In the genomic region with DNA sequence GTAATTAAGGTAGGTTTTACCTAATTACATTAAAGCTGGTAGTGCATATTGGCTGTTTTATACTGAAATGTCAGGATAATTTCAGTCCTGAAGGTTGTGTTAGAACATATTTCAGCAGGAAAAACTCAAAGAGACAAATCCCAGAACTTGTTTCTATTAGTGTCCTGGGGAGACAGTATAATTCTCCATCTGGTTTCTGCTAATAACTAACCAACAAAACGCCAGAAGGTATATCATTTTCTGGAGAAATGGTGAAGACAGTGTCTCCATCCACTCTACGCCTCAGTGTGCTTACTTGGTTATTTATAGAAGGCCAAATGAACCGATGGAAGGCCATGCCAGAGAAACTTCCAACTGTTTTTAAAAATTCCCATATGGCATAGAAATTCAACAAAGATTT, we compare ENCODE assay signal across 20 cellular contexts. TPM values are rescaled to one million over a fixed set of nuclear protein-coding genes. Genes with fewer than 3 reads are reported as not detected.
DNase-seq lines count a peak whose midpoint lies in the region; TF ChIP-seq lines count a peak whose summit lies in the region.
"Had no signal": no experiment of that assay in that cellular context is flagged by ENCODE, and none has a peak within 500 bp of the region (broad histone marks: within the 10 kb centered on the region; RNA-seq: fewer than 3 reads in every experiment).

No MANE protein-coding gene starts in this region.

- no peaks in the 10 kb centered on the region for H3K36me3 ChIP-seq in SK-N-MC (ENCODE audit: insufficient read depth, low read length)
- H3K36me3 ChIP-seq: BLaER1 had no signal

- no peaks in the 10 kb centered on the region for H3K4me1 Mint-ChIP-seq in glutamatergic neuron (ENCODE audit: low read depth, unreplicated experiment)
- H3K4me1 Mint-ChIP-seq: B cell; CD4-positive, CD25-positive, alpha-beta regulatory T cell had no signal

- DNase-seq in DMS 273 (lab: John Stamatoyannopoulos, UW; ENCODE audit: unreplicated experiment) (peak; percentile 49), DMS 273 treated with DMSO at 0.1 percent for 48 hours (lab: John Stamatoyannopoulos, UW) (no peak), SK-N-MC (ENCODE audit: low read depth, low spot score) (no peak), cerebellum (ENCODE audit: low spot score) (peak; percentile 60), NOMO-1 treated with dmso at 0.1 percent for 144 hours (lab: John Stamatoyannopoulos, UW; ENCODE audit: unreplicated experiment) (no peak), glutamatergic neuron (no peak), germinal center (ENCODE audit: low spot score) (no peak)
- DNase-seq: Caco-2; CD4-positive, CD25-positive, alpha-beta regulatory T cell; CD8-positive, alpha-beta T cell; DMS153; DND-41; GDM1; H9 had no signal

- no peaks in the 10 kb centered on the region for H3K27me3 Mint-ChIP-seq in glutamatergic neuron (ENCODE audit: unreplicated experiment)

- no peak overlapping the region for H3K4me3 Mint-ChIP-seq in glutamatergic neuron (ENCODE audit: unreplicated experiment)
- H3K4me3 Mint-ChIP-seq: B cell; CD4-positive, CD25-positive, alpha-beta regulatory T cell; CD8-positive, alpha-beta T cell; GM23338; H9 had no signal

- no peak overlapping the region for H3K9ac ChIP-seq in SK-N-MC (ENCODE audit: insufficient read length)
- H3K9ac ChIP-seq: BLaER1 had no signal

- H3K27ac ChIP-seq in SK-N-MC: peak overlapping the region; percentile 75
- H3K27ac ChIP-seq: 22Rv1, BLaER1, C4-2B had no signal

- TF ChIP-seq CTCF in glutamatergic neuron (IDR thresholded peaks at IDR 0.05; ENCODE audit: partially characterized antibody, unreplicated experiment): no peak

- H3K9me3 ChIP-seq in SK-N-MC (ENCODE audit: low read depth, low read length): no peaks in the 10 kb centered on the region
- H3K9me3 ChIP-seq: BLaER1, Caco-2 had no signal

- H3K36me3 Mint-ChIP-seq in glutamatergic neuron (ENCODE audit: unreplicated experiment): no peaks in the 10 kb centered on the region
- H3K36me3 Mint-ChIP-seq: CD4-positive, CD25-positive, alpha-beta regulatory T cell; CD8-positive, alpha-beta T cell had no signal

- H3K9me3 Mint-ChIP-seq in glutamatergic neuron (ENCODE audit: unreplicated experiment): no peaks in the 10 kb centered on the region
- H3K9me3 Mint-ChIP-seq: CD8-positive, alpha-beta T cell; GM23338; H9 had no signal

- H3K27ac Mint-ChIP-seq in glutamatergic neuron (ENCODE audit: unreplicated experiment): no peak overlapping the region
- H3K27ac Mint-ChIP-seq: B cell; CD4-positive, CD25-positive, alpha-beta regulatory T cell; CD8-positive, alpha-beta T cell; H9 had no signal

- H3K4me3 ChIP-seq in SK-N-MC: peak overlapping the region; percentile 0; the same call in 1 of the 2 replicates
- H3K4me3 ChIP-seq: BLaER1, GM12878, GM23338 had no signal

RNA-seq across cellular contexts. Expression of gene GCA, which starts 41.6 kb away (rescaled TPM):
- total RNA-seq in cerebellum (18.9 TPM), glutamatergic neuron (ENCODE audit: unreplicated experiment) (19.7 TPM)

Comparison
In these comparisons a context has a peak if more than half of its experiments do, and no peak if none do; other contexts are left out.
1. DNase-seq: peak in DMS 273 (single experiment) and cerebellum (single experiment); none in DMS 273 treated with DMSO at 0.1 percent for 48 hours (single experiment), SK-N-MC (single experiment), NOMO-1 treated with dmso at 0.1 percent for 144 hours (single experiment), glutamatergic neuron (single experiment) and germinal center (single experiment).